1 cellular context compared by ENCODE assay signal in the genomic region with DNA sequence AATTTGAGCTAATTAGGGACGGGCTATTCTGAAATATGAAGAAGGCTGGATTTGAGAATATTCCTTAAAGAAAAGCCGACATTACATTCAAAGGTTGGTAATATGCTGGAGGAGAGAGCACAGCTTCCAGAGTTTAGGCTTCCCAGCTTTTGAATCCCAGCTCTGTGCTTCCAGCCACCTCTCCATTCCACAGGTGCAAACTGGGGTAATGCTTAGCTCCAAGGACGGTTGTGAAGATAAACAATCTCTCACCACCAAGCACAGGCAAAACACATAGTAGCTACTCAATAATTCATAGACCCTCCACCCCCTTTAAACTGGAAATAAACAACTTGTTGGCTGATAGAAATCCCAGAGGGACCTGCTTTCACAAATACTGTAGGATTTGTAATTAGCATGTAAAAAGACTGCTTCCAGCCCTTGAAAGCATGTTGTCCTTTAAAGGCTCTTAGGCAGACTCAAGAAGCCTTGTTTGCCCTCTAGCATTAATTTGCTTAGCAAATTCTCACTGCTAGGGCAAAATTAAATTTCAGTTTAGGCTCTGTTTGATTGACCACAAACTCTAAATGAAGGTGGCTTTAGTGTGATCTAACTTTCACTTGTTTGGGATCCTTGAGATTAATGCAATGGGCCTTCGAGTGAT.
TF ChIP-seq lines count a peak whose summit lies in the region.

No MANE protein-coding gene starts in this region.

TF ChIP-seq in H1, 55 proteins besides CTCF, POLR2A, EP300 and RAD21:
- peak; percentile 62 for TF ChIP-seq ASH2L (IDR thresholded peaks at IDR 0.05; ENCODE audit: low read length)
- TF ChIP-seq NANOG (IDR thresholded peaks at IDR 0.05; ENCODE audit: insufficient read depth, low read depth, low read length, poor library complexity, severe bottlenecking): no peak
- TF ChIP-seq, protein P1, sequence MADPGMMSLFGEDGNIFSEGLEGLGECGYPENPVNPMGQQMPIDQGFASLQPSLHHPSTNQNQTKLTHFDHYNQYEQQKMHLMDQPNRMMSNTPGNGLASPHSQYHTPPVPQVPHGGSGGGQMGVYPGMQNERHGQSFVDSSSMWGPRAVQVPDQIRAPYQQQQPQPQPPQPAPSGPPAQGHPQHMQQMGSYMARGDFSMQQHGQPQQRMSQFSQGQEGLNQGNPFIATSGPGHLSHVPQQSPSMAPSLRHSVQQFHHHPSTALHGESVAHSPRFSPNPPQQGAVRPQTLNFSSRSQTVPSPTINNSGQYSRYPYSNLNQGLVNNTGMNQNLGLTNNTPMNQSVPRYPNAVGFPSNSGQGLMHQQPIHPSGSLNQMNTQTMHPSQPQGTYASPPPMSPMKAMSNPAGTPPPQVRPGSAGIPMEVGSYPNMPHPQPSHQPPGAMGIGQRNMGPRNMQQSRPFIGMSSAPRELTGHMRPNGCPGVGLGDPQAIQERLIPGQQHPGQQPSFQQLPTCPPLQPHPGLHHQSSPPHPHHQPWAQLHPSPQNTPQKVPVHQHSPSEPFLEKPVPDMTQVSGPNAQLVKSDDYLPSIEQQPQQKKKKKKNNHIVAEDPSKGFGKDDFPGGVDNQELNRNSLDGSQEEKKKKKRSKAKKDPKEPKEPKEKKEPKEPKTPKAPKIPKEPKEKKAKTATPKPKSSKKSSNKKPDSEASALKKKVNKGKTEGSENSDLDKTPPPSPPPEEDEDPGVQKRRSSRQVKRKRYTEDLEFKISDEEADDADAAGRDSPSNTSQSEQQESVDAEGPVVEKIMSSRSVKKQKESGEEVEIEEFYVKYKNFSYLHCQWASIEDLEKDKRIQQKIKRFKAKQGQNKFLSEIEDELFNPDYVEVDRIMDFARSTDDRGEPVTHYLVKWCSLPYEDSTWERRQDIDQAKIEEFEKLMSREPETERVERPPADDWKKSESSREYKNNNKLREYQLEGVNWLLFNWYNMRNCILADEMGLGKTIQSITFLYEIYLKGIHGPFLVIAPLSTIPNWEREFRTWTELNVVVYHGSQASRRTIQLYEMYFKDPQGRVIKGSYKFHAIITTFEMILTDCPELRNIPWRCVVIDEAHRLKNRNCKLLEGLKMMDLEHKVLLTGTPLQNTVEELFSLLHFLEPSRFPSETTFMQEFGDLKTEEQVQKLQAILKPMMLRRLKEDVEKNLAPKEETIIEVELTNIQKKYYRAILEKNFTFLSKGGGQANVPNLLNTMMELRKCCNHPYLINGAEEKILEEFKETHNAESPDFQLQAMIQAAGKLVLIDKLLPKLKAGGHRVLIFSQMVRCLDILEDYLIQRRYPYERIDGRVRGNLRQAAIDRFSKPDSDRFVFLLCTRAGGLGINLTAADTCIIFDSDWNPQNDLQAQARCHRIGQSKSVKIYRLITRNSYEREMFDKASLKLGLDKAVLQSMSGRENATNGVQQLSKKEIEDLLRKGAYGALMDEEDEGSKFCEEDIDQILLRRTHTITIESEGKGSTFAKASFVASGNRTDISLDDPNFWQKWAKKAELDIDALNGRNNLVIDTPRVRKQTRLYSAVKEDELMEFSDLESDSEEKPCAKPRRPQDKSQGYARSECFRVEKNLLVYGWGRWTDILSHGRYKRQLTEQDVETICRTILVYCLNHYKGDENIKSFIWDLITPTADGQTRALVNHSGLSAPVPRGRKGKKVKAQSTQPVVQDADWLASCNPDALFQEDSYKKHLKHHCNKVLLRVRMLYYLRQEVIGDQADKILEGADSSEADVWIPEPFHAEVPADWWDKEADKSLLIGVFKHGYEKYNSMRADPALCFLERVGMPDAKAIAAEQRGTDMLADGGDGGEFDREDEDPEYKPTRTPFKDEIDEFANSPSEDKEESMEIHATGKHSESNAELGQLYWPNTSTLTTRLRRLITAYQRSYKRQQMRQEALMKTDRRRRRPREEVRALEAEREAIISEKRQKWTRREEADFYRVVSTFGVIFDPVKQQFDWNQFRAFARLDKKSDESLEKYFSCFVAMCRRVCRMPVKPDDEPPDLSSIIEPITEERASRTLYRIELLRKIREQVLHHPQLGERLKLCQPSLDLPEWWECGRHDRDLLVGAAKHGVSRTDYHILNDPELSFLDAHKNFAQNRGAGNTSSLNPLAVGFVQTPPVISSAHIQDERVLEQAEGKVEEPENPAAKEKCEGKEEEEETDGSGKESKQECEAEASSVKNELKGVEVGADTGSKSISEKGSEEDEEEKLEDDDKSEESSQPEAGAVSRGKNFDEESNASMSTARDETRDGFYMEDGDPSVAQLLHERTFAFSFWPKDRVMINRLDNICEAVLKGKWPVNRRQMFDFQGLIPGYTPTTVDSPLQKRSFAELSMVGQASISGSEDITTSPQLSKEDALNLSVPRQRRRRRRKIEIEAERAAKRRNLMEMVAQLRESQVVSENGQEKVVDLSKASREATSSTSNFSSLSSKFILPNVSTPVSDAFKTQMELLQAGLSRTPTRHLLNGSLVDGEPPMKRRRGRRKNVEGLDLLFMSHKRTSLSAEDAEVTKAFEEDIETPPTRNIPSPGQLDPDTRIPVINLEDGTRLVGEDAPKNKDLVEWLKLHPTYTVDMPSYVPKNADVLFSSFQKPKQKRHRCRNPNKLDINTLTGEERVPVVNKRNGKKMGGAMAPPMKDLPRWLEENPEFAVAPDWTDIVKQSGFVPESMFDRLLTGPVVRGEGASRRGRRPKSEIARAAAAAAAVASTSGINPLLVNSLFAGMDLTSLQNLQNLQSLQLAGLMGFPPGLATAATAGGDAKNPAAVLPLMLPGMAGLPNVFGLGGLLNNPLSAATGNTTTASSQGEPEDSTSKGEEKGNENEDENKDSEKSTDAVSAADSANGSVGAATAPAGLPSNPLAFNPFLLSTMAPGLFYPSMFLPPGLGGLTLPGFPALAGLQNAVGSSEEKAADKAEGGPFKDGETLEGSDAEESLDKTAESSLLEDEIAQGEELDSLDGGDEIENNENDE (IDR thresholded peaks at IDR 0.05; ENCODE audit: insufficient replicate concordance, low read length): peak; percentile 56
